Comparison of ENCODE assay signal across 8 cellular contexts in the genomic region with DNA sequence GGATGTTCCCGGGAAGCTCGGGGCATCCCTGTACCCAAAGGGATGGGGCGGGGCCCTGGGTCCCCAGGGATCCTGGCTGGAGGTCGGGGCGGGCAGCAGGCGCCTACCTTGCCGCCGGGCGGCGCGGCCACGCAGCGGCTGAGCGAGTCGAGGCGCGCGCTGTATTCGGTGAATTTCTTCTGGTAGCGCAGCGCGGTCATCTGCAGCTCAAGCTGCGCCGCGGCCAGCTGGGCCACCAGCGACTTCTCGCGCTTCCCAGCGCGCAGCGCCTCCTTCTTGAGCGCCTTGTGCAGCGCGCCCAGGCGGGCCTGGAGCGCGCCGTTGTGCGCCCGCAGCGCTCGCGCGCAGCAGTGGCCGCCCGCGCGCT. TPM values are rescaled to one million over a fixed set of nuclear protein-coding genes. Genes with fewer than 3 reads are reported as not detected.
DNase-seq lines count a peak whose midpoint lies in the region; ATAC-seq and TF ChIP-seq lines count a peak whose summit lies in the region.

No MANE protein-coding gene starts in this region.

- peaks cover 11 to 75% (median 28%) of the 10 kb centered on the region in 4 donors for H3K4me1 ChIP-seq in stomach

- DNase-seq in HFF-Myc (ENCODE audit: extremely low read depth, low read depth) (no peak), anterior cingulate cortex (lab: John Stamatoyannopoulos, UW) (peak in 33 of 58 donors; percentile 7 to 76 (median 36)), stomach (peak; percentile 40)
- no peak for DNase-seq in activated T-cell treated with anti-CD3 and anti-CD28 coated beads, Interleukin-2, amount 50 U/mL, for 72 hours
- DNase-seq in activated naive CD4-positive, alpha-beta T cell (lab: John Stamatoyannopoulos, UW): no peak
- DNase-seq in stimulated activated naive CD4-positive, alpha-beta T cell (lab: John Stamatoyannopoulos, UW): no peak

- TF ChIP-seq POLR2A in stomach (IDR thresholded peaks at IDR 0.05): no peak

- TF ChIP-seq EP300 in stomach (IDR thresholded peaks at IDR 0.05): no peak

- H3K27ac Mint-ChIP-seq in activated T-cell treated with anti-CD3 and anti-CD28 coated beads, Interleukin-2, amount 50 U/mL, for 72 hours: no peak overlapping the region

- H3K36me3 ChIP-seq in stomach: no peaks in the 10 kb centered on the region

- TF ChIP-seq CTCF in HFF-Myc (IDR thresholded peaks at IDR 0.05; ENCODE audit: low read depth, low read length, missing control alignments): peak; percentile 37
- TF ChIP-seq CTCF in stomach (IDR thresholded peaks at IDR 0.05): peak in 3 of 7 experiments; percentile 5 to 12 (median 8)

- WGBS in stomach, 5 donors: 0 to 27% (median 3%) methylated on average over 2 to 48 of the region's 48 CpGs

- H3K9me3 ChIP-seq in iPS-18c (ENCODE audit: control insufficient read depth, insufficient read depth, low read length) (no peaks in the 10 kb centered on the region), stomach (no peaks in the 10 kb centered on the region)

- peaks cover 12% of the 10 kb centered on the region for H3K27me3 Mint-ChIP-seq in activated T-cell treated with anti-CD3 and anti-CD28 coated beads, Interleukin-2, amount 50 U/mL, for 72 hours (ENCODE audit: low read depth)

- intact Hi-C loops in stomach (cut with DNase I; ENCODE audit: low total_unique reads): loop anchor here (10.0 kb wide), 1 partner anchor 109 kb away; no protein-coding TSS in a partner anchor

- no peaks in the 10 kb centered on the region for H3K4me1 Mint-ChIP-seq in activated T-cell treated with anti-CD3 and anti-CD28 coated beads, Interleukin-2, amount 50 U/mL, for 72 hours (ENCODE audit: low read depth)

- H3K27ac ChIP-seq in stomach: peak overlapping the region; percentile 73 to 92 (median 84)

- peaks cover 0 to 2% of the 10 kb centered on the region in 2 donors for H3K9me3 Mint-ChIP-seq in activated T-cell treated with anti-CD3 and anti-CD28 coated beads, Interleukin-2, amount 50 U/mL, for 72 hours

- H3K36me3 Mint-ChIP-seq in activated T-cell treated with anti-CD3 and anti-CD28 coated beads, Interleukin-2, amount 50 U/mL, for 72 hours (ENCODE audit: insufficient read depth in 2 of 2): no peaks in the 10 kb centered on the region

- H3K4me3 ChIP-seq in HFF-Myc (replicated peaks; ENCODE audit: low read depth, low read length) (peak overlapping the region; percentile 85), iPS-18c (ENCODE audit: insufficient read depth, low read depth, low read length) (peak overlapping the region; percentile 62), stomach (peak overlapping the region; percentile 64 to 68 (median 64))

- H3K27me3 ChIP-seq in stomach: peaks cover 0 to 17% (median 0%) of the 10 kb centered on the region in 3 donors

- no peak for ATAC-seq in activated T-cell treated with anti-CD3 and anti-CD28 coated beads, Interleukin-2, amount 50 U/mL, for 72 hours (replicated peaks in 1 of 2)
- ATAC-seq in GM18858 (IDR thresholded peaks at IDR 0.05; ENCODE audit: unreplicated experiment): no peak

- H3K4me3 Mint-ChIP-seq in activated T-cell treated with anti-CD3 and anti-CD28 coated beads, Interleukin-2, amount 50 U/mL, for 72 hours: no peak overlapping the region

RNA-seq across cellular contexts. Expression of a gene that starts 0.8 kb away (rescaled TPM):
- 100 to 1,000 TPM in 2 of 5 donors, 10 to 100 TPM in 3; 57.1 to 174 (median 80.6) TPM for total RNA-seq in stomach
- polyA plus RNA-seq in stomach: 10 to 100 TPM; 21.9 to 38.6 (median 26.3) TPM
- not detected for total RNA-seq in activated T-cell treated with anti-CD3 and anti-CD28 coated beads, Interleukin-2, amount 50 U/mL, for 72 hours

Comparison
In these comparisons a context has a peak if more than half of its experiments do, and no peak if none do; other contexts are left out.
1. DNase-seq: peak in anterior cingulate cortex (33 of 58) and stomach (single experiment); none in HFF-Myc (single experiment), activated T-cell treated with anti-CD3 and anti-CD28 coated beads, Interleukin-2, amount 50 U/mL, for 72 hours (0 of 2), activated naive CD4-positive, alpha-beta T cell (0 of 4) and stimulated activated naive CD4-positive, alpha-beta T cell (0 of 6).
2. RNA of a gene that starts 0.8 kb away (total RNA-seq): 57.1 to 174 TPM in stomach; not detected in activated T-cell treated with anti-CD3 and anti-CD28 coated beads, Interleukin-2, amount 50 U/mL, for 72 hours; every median in the first group is over 10 times any median in the second.
3. Peak in every context shown above with its lines, with median percentiles within 50 percentile points of each other: H3K4me3 ChIP-seq.